ENCODE assay signal across 11 cellular contexts in the genomic region with DNA sequence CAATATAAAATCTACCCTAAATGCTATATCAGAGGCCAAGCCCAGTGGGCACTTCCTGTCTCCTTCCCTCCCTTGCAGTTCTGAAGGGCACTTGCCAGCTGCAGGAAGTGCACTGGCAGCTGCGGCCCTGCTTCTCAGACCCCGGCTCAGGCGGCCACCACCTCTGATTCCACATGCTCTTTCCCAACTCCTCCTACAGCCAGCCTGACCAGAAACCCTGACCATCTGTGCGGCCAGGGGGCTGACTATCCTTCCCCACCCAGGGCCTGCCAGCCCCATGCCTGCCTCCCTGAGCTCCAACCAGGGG.
"Had no signal": no experiment of that assay in that cellular context is flagged by ENCODE, and none has a peak within 500 bp of the region (broad histone marks: within the 10 kb centered on the region; RNA-seq: fewer than 3 reads in every experiment).

No MANE protein-coding gene starts in this region.

- H3K9me3 ChIP-seq: esophagus squamous epithelium, prostate gland, sigmoid colon, upper lobe of right lung had no signal

- H3K36me3 ChIP-seq: esophagus squamous epithelium, prostate gland, sigmoid colon, upper lobe of right lung had no signal

- H3K4me3 ChIP-seq: esophagus squamous epithelium, prostate gland, sigmoid colon, upper lobe of right lung had no signal

- DNase-seq: activated CD4-positive, alpha-beta T cell treated with anti-CD3 and anti-CD28 coated beads for 48 hours; activated naive CD4-positive, alpha-beta T cell treated with Interleukin-2 at 50 U/mL for 16 hours; esophagus squamous epithelium; foreskin fibroblast; sigmoid colon; stimulated activated CD4-positive, alpha-beta T cell treated with anti-CD3 and anti-CD28 coated beads, Interleukin-2, amount 100 ng/mL, for 48 hours; stimulated activated naive CD4-positive, alpha-beta T cell treated with Interleukin-2 at 50 U/mL for 16 hours; T1000 had no signal

- H3K4me1 ChIP-seq: prostate gland, sigmoid colon had no signal

- H3K27me3 ChIP-seq: esophagus squamous epithelium, upper lobe of right lung had no signal

- H3K27ac ChIP-seq: esophagus squamous epithelium, prostate gland, sigmoid colon, upper lobe of right lung had no signal

- ATAC-seq: upper lobe of right lung had no signal

- FAIRE-seq: colon had no signal
